8 cellular contexts compared by ENCODE assay signal in the genomic region with DNA sequence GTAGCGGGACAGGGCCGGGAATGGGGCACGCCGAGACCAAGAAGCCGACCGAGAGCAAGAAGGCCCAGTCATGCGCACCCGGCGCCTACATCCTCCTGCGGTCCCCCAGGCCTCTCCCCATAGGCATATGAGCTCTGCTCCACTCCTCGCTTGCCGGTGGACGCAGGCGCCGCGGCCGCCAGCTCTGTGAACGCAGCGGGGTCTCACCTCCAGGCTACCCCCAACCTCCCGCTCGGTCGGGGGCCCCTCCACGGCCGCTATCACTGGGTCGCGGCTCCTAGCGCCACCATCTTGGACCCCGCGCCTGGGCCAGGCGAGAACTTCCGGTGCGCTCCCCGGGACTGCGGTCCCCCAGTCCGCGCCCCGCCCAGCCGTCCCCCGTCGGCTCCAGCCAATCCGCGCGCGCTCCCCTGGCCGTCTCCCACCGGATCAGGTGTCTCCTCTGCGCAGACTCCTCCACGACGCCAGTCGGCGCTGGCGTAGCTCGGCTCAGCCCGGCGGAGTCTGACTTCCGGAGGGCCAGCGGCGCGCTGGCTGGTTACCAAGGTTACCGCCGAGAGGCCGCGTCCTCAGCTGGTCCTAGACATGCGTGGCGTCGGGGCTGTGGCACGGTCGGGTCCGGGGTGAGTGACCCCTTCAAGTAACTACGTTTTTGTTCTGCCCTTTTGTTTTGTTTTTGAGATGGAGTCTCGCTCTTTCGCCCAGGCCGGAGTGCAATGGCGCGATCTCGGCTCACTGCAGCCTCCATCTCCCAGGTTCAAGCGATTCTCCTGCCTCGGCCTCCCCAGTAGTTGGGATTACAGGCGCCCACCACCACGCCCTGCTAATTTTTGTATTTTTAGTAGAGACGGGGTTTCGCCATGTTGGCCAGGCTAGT. TPM values are rescaled to one million over a fixed set of nuclear protein-coding genes. Genes with fewer than 3 reads are reported as not detected.
DNase-seq lines count a peak whose midpoint lies in the region; ATAC-seq lines count a peak whose summit lies in the region.

ZNF594 (minus strand) TSS at position 328 of the 877 bp plus-strand sequence. CDS start 7,612 bp downstream, outside the sequence.

- H3K36me3 ChIP-seq in BLaER1, result peaks cover 35% of the 10 kb centered on the region

- peaks cover 8% of the 10 kb centered on the region; the same call in 1 of the 2 replicates for H3K27me3 ChIP-seq in BLaER1

- H3K4me1 ChIP-seq in BLaER1, result peaks cover 18% of the 10 kb centered on the region

- DNase-seq in GM19240 (ENCODE audit: insufficient read length, low spot score), result peak; percentile 93
- DNase-seq in NCI-H524 treated with DMSO at 0.1 percent for 48 hours (lab: John Stamatoyannopoulos, UW), result peak; percentile 82
- peak; percentile 97 for DNase-seq in activated CD4-positive, alpha-beta T cell treated with anti-CD3 and anti-CD28 coated beads, Interleukin-2, amount 10 ng/mL, durations not matched to agents 7 days and 5 days
- peak; percentile 95 for DNase-seq in dedifferentiated amniotic fluid mesenchymal stem cell (ENCODE audit: extremely low spot score)
- peak; percentile 95 for DNase-seq in left lobe of liver (ENCODE audit: low spot score)
- DNase-seq in stimulated activated CD4-positive, alpha-beta T cell treated with anti-CD3 and anti-CD28 coated beads, Interleukin-2, amount 100 ng/mL, for 24 hours, result peak; percentile 98 to 99

- H3K9me3 Mint-ChIP-seq in activated CD4-positive, alpha-beta T cell treated with anti-CD3 and anti-CD28 coated beads, Interleukin-2, amount 10 ng/mL, durations not matched to agents 7 days and 5 days, result peaks cover 31% of the 10 kb centered on the region

- no peaks in the 10 kb centered on the region for H3K27me3 Mint-ChIP-seq in activated CD4-positive, alpha-beta T cell treated with anti-CD3 and anti-CD28 coated beads, Interleukin-2, amount 10 ng/mL, durations not matched to agents 7 days and 5 days

- CTCF ChIA-PET in activated CD4-positive, alpha-beta T cell treated with anti-CD3 and anti-CD28 coated beads, Interleukin-2, amount 10 ng/mL, durations not matched to agents 7 days and 5 days (lab: Charles Lee), result interaction anchor here (0.5 to 2.4 kb wide), 13 partner anchors 9 to 413 kb away, joined by 3 to 18 read pairs (median 4); partner anchors contain the start of genes C1QBP and ZNF232

- peak within 1 kb of the TSS; percentile 86 for H3K4me2 ChIP-seq in BLaER1

- no peaks in the 10 kb centered on the region for H4K20me1 ChIP-seq in BLaER1

- POLR2A ChIA-PET in activated CD4-positive, alpha-beta T cell treated with anti-CD3 and anti-CD28 coated beads, Interleukin-2, amount 10 ng/mL, durations not matched to agents 7 days and 5 days (lab: Charles Lee), result interaction anchor here (0.5 to 0.8 kb wide), 2 partner anchors 79 to 159 kb away, joined by 3 to 4 read pairs; no protein-coding TSS in a partner anchor

- ATAC-seq in HG03457 (IDR thresholded peaks at IDR 0.05; ENCODE audit: unreplicated experiment) (peak; percentile 90), left lobe of liver (peak; percentile 99)

- peaks cover 32% of the 10 kb centered on the region for H3K4me1 Mint-ChIP-seq in activated CD4-positive, alpha-beta T cell treated with anti-CD3 and anti-CD28 coated beads, Interleukin-2, amount 10 ng/mL, durations not matched to agents 7 days and 5 days

- H3K9ac ChIP-seq in BLaER1, result peak within 1 kb of the TSS; percentile 85

- H3K4me3 Mint-ChIP-seq in activated CD4-positive, alpha-beta T cell treated with anti-CD3 and anti-CD28 coated beads, Interleukin-2, amount 10 ng/mL, durations not matched to agents 7 days and 5 days, result peak within 1 kb of the TSS; percentile 84

- peak within 1 kb of the TSS; percentile 91 for H3K27ac Mint-ChIP-seq in activated CD4-positive, alpha-beta T cell treated with anti-CD3 and anti-CD28 coated beads, Interleukin-2, amount 10 ng/mL, durations not matched to agents 7 days and 5 days

- H3K27ac ChIP-seq in BLaER1, result peak within 1 kb of the TSS; percentile 90

- H3K4me3 ChIP-seq in BLaER1, result peak within 1 kb of the TSS; percentile 85

- H3K9me3 ChIP-seq in BLaER1, result peaks cover 51% of the 10 kb centered on the region

- peaks cover 41% of the 10 kb centered on the region for H3K36me3 Mint-ChIP-seq in activated CD4-positive, alpha-beta T cell treated with anti-CD3 and anti-CD28 coated beads, Interleukin-2, amount 10 ng/mL, durations not matched to agents 7 days and 5 days (ENCODE audit: low read depth)

RNA-seq across cellular contexts. Expression of gene ZNF594, which starts in this region (rescaled TPM):
- total RNA-seq in activated CD4-positive, alpha-beta T cell treated with anti-CD3 and anti-CD28 coated beads, Interleukin-2, amount 10 ng/mL, durations not matched to agents 7 days and 5 days, result 10 to 100 TPM; 11.3 to 11.6 TPM
- total RNA-seq in left lobe of liver, result 2.3 TPM

Comparison
In these comparisons a context has a peak if more than half of its experiments do, and no peak if none do; other contexts are left out.
1. Peak in every context shown above with its lines: DNase-seq, ATAC-seq, H3K4me3 ChIP-seq and H3K27ac ChIP-seq.